ENCODE assay signal across 10 cellular contexts in the genomic region with DNA sequence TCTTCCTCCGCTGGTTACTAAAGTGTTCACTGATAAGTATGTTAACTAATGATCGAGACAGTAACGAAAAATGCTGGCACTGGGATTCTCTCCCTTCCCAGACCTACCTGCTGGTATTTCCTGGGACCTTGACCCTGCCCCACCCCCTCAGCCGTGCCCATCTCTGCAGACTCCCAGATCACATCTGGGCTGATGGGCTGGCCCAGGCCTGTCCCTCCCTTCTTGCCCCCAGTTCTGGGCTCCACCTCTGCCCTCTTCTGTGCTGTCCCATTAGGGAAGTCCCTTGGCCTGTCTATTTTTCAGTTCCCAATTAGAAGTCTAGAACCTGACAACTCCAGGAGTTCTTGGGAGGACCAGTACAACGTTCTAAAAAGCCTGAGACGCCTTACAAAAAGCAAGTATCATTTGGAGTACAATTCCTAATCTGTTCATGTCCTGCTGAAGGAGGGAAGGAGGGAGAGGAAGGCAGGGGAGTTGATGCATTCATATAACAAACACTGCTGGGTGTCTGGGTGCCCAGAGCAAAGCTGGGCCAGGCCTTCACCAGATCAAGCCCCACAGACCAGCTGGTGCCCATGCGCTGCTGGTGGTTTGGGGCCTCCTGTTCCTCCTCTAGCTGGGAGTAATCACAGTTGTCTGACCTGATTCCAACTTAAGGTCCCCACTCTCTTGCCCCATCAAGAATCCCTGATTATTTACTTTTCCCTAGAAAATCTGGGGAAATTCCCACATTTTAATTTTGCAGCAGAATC. TPM values are rescaled to one million over a fixed set of nuclear protein-coding genes. Genes with fewer than 3 reads are reported as not detected.
DNase-seq lines count a peak whose midpoint lies in the region; ATAC-seq and TF ChIP-seq lines count a peak whose summit lies in the region.
"Had no signal": no experiment of that assay in that cellular context is flagged by ENCODE, and none has a peak within 500 bp of the region (broad histone marks: within the 10 kb centered on the region; RNA-seq: fewer than 3 reads in every experiment).

No MANE protein-coding gene starts in this region.

- no peaks in the 10 kb centered on the region for H3K79me2 ChIP-seq in parathyroid adenoma

- peak overlapping the region; percentile 80 for H3K27ac Mint-ChIP-seq in CD4-positive, alpha-beta T cell
- H3K27ac Mint-ChIP-seq in WTC11: no peak overlapping the region

- H3K9me3 Mint-ChIP-seq in CD4-positive, alpha-beta T cell: no peaks in the 10 kb centered on the region
- no peaks in the 10 kb centered on the region for H3K9me3 Mint-ChIP-seq in WTC11

- peaks cover 23% of the 10 kb centered on the region for H3K4me1 Mint-ChIP-seq in CD4-positive, alpha-beta T cell (ENCODE audit: low read depth)
- peaks cover 7% of the 10 kb centered on the region for H3K4me1 Mint-ChIP-seq in WTC11

- no peak for ATAC-seq in CD4-positive, alpha-beta T cell (ENCODE audit: poor library complexity)
- ATAC-seq in HG02759 (IDR thresholded peaks at IDR 0.05; ENCODE audit: unreplicated experiment) (peak; percentile 44), body of pancreas (peak; percentile 45), GM18498 (IDR thresholded peaks at IDR 0.05; ENCODE audit: unreplicated experiment) (no peak), HG02642 (IDR thresholded peaks at IDR 0.05; ENCODE audit: poor library complexity, unreplicated experiment) (no peak), WTC11 (no peak)

- intact Hi-C loops in CD4-positive, alpha-beta T cell (cut with DNase I, micrococcal nuclease): no loop called here
- intact Hi-C loops in body of pancreas (cut with DNase I): no loop called here

- H2AFZ ChIP-seq in parathyroid adenoma: peak overlapping the region; percentile 73

- no peaks in the 10 kb centered on the region for H3K27me3 ChIP-seq in CD4-positive, alpha-beta T cell (ENCODE audit: control insufficient read depth, insufficient read depth, low read length)
- H3K27me3 ChIP-seq in body of pancreas (no peaks in the 10 kb centered on the region), parathyroid adenoma (ENCODE audit: control insufficient read depth, insufficient read depth, low read length) (no peaks in the 10 kb centered on the region)
- H3K27me3 ChIP-seq: adrenal gland had no signal

- TF ChIP-seq CTCF in CD4-positive, alpha-beta T cell (IDR thresholded peaks at IDR 0.05): no peak
- no peak for TF ChIP-seq CTCF in body of pancreas (IDR thresholded peaks at IDR 0.05)
- TF ChIP-seq CTCF in parathyroid adenoma (IDR thresholded peaks at IDR 0.05): no peak
- no peak for TF ChIP-seq CTCF in WTC11 (IDR thresholded peaks at IDR 0.05)

- no peak overlapping the region for H3K4me3 Mint-ChIP-seq in CD4-positive, alpha-beta T cell
- no peak overlapping the region for H3K4me3 Mint-ChIP-seq in WTC11

- no peaks in the 10 kb centered on the region for H3K36me3 Mint-ChIP-seq in CD4-positive, alpha-beta T cell (ENCODE audit: low read depth)
- H3K36me3 Mint-ChIP-seq in WTC11: no peaks in the 10 kb centered on the region

- 44 to 52% methylated on average over 7 of the region's 7 CpGs for WGBS in body of pancreas, 2 donors

- no peak overlapping the region for H3K9ac ChIP-seq in parathyroid adenoma

- peaks cover 27% of the 10 kb centered on the region for H3K4me1 ChIP-seq in body of pancreas
- peaks cover 12% of the 10 kb centered on the region for H3K4me1 ChIP-seq in parathyroid adenoma

- no peak for TF ChIP-seq POLR2A in body of pancreas (IDR thresholded peaks at IDR 0.05)

- H3K4me3 ChIP-seq in body of pancreas (no peak overlapping the region), parathyroid adenoma (ENCODE audit: low read depth, low read length) (no peak overlapping the region)
- H3K4me3 ChIP-seq: adrenal gland had no signal

- POLR2A ChIA-PET in CD4-positive, alpha-beta T cell (lab: Charles Lee): interaction anchor here (1.2 kb wide), 1 partner anchor 9 kb away, joined by 5 read pairs; no protein-coding TSS in a partner anchor
- POLR2A ChIA-PET in WTC11 (lab: Charles Lee): no interaction called here

- H3K27ac ChIP-seq in CD4-positive, alpha-beta T cell (ENCODE audit: low read depth, low read length): no peak overlapping the region
- H3K27ac ChIP-seq in body of pancreas (peak overlapping the region; percentile 37 to 72 (median 54)), parathyroid adenoma (no peak overlapping the region)

- DNase-seq in CD4-positive, alpha-beta T cell: no peak
- DNase-seq in body of pancreas (peak in 2 of 4 donors; percentile 33 to 43), WTC11 (ENCODE audit: low spot score) (no peak)
- no peak for DNase-seq in stimulated activated CD4-positive, alpha-beta T cell treated with anti-CD3 and anti-CD28 coated beads, Interleukin-4, amount 100 ng/mL, for 24 hours
- DNase-seq: adrenal gland, DMS79 treated with DMSO at 0.1 percent for 48 hours had no signal

- no peak overlapping the region for H3K4me2 ChIP-seq in parathyroid adenoma (ENCODE audit: low read length)

- H3K9me3 ChIP-seq in CD4-positive, alpha-beta T cell (ENCODE audit: control insufficient read depth, low read length): no peaks in the 10 kb centered on the region
- H3K9me3 ChIP-seq in body of pancreas: no peaks in the 10 kb centered on the region
- H3K9me3 ChIP-seq in parathyroid adenoma (ENCODE audit: control insufficient read depth, low read length): no peaks in the 10 kb centered on the region
- H3K9me3 ChIP-seq: adrenal gland had no signal

- no peaks in the 10 kb centered on the region for H3K36me3 ChIP-seq in body of pancreas (replicated peaks in 1 of 2; ENCODE audit: insufficient read depth in 1 of 2, low read depth in 2 of 2)
- no peaks in the 10 kb centered on the region for H3K36me3 ChIP-seq in parathyroid adenoma (ENCODE audit: control insufficient read depth, insufficient read depth, low read length)

- H3K27me3 Mint-ChIP-seq in CD4-positive, alpha-beta T cell: no peaks in the 10 kb centered on the region
- H3K27me3 Mint-ChIP-seq in WTC11 (ENCODE audit: low read depth): peaks cover 15% of the 10 kb centered on the region

- CTCF ChIA-PET in CD4-positive, alpha-beta T cell (lab: Charles Lee): no interaction called here
- CTCF ChIA-PET in WTC11 (lab: Charles Lee): interaction anchor here (1.0 to 1.7 kb wide), 5 partner anchors 9 to 226 kb away, joined by 3 to 9 read pairs (median 4); no protein-coding TSS in a partner anchor

TF ChIP-seq in WTC11, 78 proteins besides CTCF, POLR2A, EP300 and RAD21 (continues in another document):
- TF ChIP-seq, protein P1, sequence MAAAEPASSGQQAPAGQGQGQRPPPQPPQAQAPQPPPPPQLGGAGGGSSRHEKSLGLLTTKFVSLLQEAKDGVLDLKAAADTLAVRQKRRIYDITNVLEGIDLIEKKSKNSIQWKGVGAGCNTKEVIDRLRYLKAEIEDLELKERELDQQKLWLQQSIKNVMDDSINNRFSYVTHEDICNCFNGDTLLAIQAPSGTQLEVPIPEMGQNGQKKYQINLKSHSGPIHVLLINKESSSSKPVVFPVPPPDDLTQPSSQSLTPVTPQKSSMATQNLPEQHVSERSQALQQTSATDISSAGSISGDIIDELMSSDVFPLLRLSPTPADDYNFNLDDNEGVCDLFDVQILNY (CRISPR knock-in tag; IDR thresholded peaks at IDR 0.05): no peak
- TF ChIP-seq, protein P2, sequence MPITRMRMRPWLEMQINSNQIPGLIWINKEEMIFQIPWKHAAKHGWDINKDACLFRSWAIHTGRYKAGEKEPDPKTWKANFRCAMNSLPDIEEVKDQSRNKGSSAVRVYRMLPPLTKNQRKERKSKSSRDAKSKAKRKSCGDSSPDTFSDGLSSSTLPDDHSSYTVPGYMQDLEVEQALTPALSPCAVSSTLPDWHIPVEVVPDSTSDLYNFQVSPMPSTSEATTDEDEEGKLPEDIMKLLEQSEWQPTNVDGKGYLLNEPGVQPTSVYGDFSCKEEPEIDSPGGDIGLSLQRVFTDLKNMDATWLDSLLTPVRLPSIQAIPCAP (CRISPR knock-in tag; IDR thresholded peaks at IDR 0.05): no peak
- no peak for TF ChIP-seq ZNF423 (CRISPR knock-in tag; IDR thresholded peaks at IDR 0.05)
- TF ChIP-seq ETV6 (CRISPR knock-in tag; IDR thresholded peaks at IDR 0.05): no peak
- TF ChIP-seq, protein P3, sequence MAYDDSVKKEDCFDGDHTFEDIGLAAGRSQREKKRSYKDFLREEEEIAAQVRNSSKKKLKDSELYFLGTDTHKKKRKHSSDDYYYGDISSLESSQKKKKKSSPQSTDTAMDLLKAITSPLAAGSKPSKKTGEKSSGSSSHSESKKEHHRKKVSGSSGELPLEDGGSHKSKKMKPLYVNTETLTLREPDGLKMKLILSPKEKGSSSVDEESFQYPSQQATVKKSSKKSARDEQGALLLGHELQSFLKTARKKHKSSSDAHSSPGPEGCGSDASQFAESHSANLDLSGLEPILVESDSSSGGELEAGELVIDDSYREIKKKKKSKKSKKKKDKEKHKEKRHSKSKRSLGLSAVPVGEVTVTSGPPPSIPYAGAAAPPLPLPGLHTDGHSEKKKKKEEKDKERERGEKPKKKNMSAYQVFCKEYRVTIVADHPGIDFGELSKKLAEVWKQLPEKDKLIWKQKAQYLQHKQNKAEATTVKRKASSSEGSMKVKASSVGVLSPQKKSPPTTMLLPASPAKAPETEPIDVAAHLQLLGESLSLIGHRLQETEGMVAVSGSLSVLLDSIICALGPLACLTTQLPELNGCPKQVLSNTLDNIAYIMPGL (CRISPR knock-in tag; IDR thresholded peaks at IDR 0.05): no peak
- TF ChIP-seq TP53 (CRISPR knock-in tag; IDR thresholded peaks at IDR 0.05): no peak
- TF ChIP-seq, protein P4, sequence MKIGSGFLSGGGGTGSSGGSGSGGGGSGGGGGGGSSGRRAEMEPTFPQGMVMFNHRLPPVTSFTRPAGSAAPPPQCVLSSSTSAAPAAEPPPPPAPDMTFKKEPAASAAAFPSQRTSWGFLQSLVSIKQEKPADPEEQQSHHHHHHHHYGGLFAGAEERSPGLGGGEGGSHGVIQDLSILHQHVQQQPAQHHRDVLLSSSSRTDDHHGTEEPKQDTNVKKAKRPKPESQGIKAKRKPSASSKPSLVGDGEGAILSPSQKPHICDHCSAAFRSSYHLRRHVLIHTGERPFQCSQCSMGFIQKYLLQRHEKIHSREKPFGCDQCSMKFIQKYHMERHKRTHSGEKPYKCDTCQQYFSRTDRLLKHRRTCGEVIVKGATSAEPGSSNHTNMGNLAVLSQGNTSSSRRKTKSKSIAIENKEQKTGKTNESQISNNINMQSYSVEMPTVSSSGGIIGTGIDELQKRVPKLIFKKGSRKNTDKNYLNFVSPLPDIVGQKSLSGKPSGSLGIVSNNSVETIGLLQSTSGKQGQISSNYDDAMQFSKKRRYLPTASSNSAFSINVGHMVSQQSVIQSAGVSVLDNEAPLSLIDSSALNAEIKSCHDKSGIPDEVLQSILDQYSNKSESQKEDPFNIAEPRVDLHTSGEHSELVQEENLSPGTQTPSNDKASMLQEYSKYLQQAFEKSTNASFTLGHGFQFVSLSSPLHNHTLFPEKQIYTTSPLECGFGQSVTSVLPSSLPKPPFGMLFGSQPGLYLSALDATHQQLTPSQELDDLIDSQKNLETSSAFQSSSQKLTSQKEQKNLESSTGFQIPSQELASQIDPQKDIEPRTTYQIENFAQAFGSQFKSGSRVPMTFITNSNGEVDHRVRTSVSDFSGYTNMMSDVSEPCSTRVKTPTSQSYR (CRISPR knock-in tag; IDR thresholded peaks at IDR 0.05): no peak

RNA-seq across cellular contexts. Expression of a gene that starts 47.1 kb away (rescaled TPM):
- under 1 TPM; 0.08 to 0.16 TPM for total RNA-seq in CD4-positive, alpha-beta T cell
- total RNA-seq in body of pancreas (10 to 100 TPM in 1 of 2 donors, 1 to 10 TPM in 1; 9.9 to 12.2 TPM), WTC11 (2021) (6.1 to 9.8 TPM (median 6.6 TPM) in 3 replicates)

Comparison
In these comparisons a context has a peak if more than half of its experiments do, and no peak if none do; other contexts are left out.
1. ATAC-seq: peak in HG02759 (single experiment) and body of pancreas (single experiment); none in CD4-positive, alpha-beta T cell (single experiment), GM18498 (single experiment), HG02642 (single experiment) and WTC11 (single experiment).
2. H3K27ac ChIP-seq: peak in body of pancreas (4 of 4); none in CD4-positive, alpha-beta T cell (single experiment) and parathyroid adenoma (single experiment).